In genomic region chr16:54102888-54103866, GRCh38 we compare ENCODE assay signal across 1 cellular context.
TF ChIP-seq lines count a peak whose summit lies in the region.

No MANE protein-coding gene starts in this region.

TF ChIP-seq in HepG2, 621 proteins besides CTCF, POLR2A, EP300 and RAD21 (continued from another document):
- TF ChIP-seq IRF1 (CRISPR knock-in tag; IDR thresholded peaks at IDR 0.05; ENCODE audit: low read depth) (no peak), ZNF34 (CRISPR knock-in tag; IDR thresholded peaks at IDR 0.05; ENCODE audit: borderline replicate concordance) (no peak), ZFP62 (CRISPR knock-in tag; IDR thresholded peaks at IDR 0.05) (no peak), GLI4 (CRISPR knock-in tag; IDR thresholded peaks at IDR 0.05; ENCODE audit: borderline replicate concordance) (no peak; the same call in 1 of the 2 replicates), MIXL1 (CRISPR knock-in tag; IDR thresholded peaks at IDR 0.05) (peak; percentile 89), ATF7 (IDR thresholded peaks at IDR 0.05) (no peak), ATF7 (CRISPR knock-in tag; IDR thresholded peaks at IDR 0.05) (no peak), ZBTB25 (CRISPR knock-in tag; IDR thresholded peaks at IDR 0.05) (no peak), POGZ (CRISPR knock-in tag; IDR thresholded peaks at IDR 0.05) (peak; percentile 84), ZFYVE20 (CRISPR knock-in tag; IDR thresholded peaks at IDR 0.05; ENCODE audit: borderline replicate concordance, low read depth) (no peak), ZNF747 (CRISPR knock-in tag; IDR thresholded peaks at IDR 0.05; ENCODE audit: borderline replicate concordance) (no peak), GFI1 (CRISPR knock-in tag; IDR thresholded peaks at IDR 0.05; ENCODE audit: borderline replicate concordance) (peak; percentile 84), ZNF691 (CRISPR knock-in tag; IDR thresholded peaks at IDR 0.05; ENCODE audit: borderline replicate concordance, low read depth) (no peak), AGO2 (optimal IDR thresholded peaks at IDR 0.05; ENCODE audit: low read depth, low read length) (no peak), MED8 (CRISPR knock-in tag; IDR thresholded peaks at IDR 0.05; ENCODE audit: insufficient replicate concordance) (peak; percentile 86), STAG1 (CRISPR knock-in tag; IDR thresholded peaks at IDR 0.05) (peak; percentile 35), PTBP1 (IDR thresholded peaks at IDR 0.05; ENCODE audit: low read depth, low read length, poor library complexity, severe bottlenecking) (no peak), ZNF570 (CRISPR knock-in tag; IDR thresholded peaks at IDR 0.05; ENCODE audit: borderline replicate concordance) (no peak), ZBTB21 (CRISPR knock-in tag; IDR thresholded peaks at IDR 0.05) (no peak), ZFX (CRISPR knock-in tag; IDR thresholded peaks at IDR 0.05; ENCODE audit: low read depth) (peak; percentile 42; the same call in 1 of the 2 replicates), ZNF776 (CRISPR knock-in tag; IDR thresholded peaks at IDR 0.05) (no peak), PCBP2 (optimal IDR thresholded peaks at IDR 0.05; ENCODE audit: low read depth, low read length, poor library complexity, severe bottlenecking) (no peak), PCBP1 (IDR thresholded peaks at IDR 0.05; ENCODE audit: borderline replicate concordance, low read depth, low read length) (no peak), ZNF740 (CRISPR knock-in tag; IDR thresholded peaks at IDR 0.05) (no peak), NFRKB (IDR thresholded peaks at IDR 0.05) (no peak), RBFOX2 (IDR thresholded peaks at IDR 0.05; ENCODE audit: low read depth, low read length) (peak; percentile 55), ZNF777 (CRISPR knock-in tag; IDR thresholded peaks at IDR 0.05) (no peak), ZNF44 (CRISPR knock-in tag; IDR thresholded peaks at IDR 0.05) (no peak), ZNF782 (CRISPR knock-in tag; IDR thresholded peaks at IDR 0.05; ENCODE audit: borderline replicate concordance) (no peak)
